8 cellular contexts compared by ENCODE assay signal in genomic region chr17:81711814-81712467, GRCh38. TPM values are rescaled to one million over a fixed set of nuclear protein-coding genes. Genes with fewer than 3 reads are reported as not detected.
A peak's percentile ranks its signal among the peaks of the same experiment; 100 is the strongest.
DNase-seq lines count a peak whose midpoint lies in the region; ATAC-seq lines count a peak whose summit lies in the region.

Gene SLC25A10, plus strand, starts transcription at chr17:81712284. Its CDS starts 143 bp downstream, at chr17:81712427.

- peak; percentile 99 for DNase-seq in DMS53 (lab: John Stamatoyannopoulos, UW)
- DNase-seq in MG63 = peak; percentile 91
- no peak for DNase-seq in SK-N-MC (ENCODE audit: low read depth, low spot score)
- peak; percentile 85 for DNase-seq in activated naive CD4-positive, alpha-beta T cell treated with Interleukin-2 at 50 U/mL for 16 hours
- DNase-seq in glomerular endothelial cell (ENCODE audit: extremely low read depth, low read depth, low spot score) = no peak
- DNase-seq in occipital lobe (lab: John Stamatoyannopoulos, UW) = peak; percentile 48
- peak in 41 of 49 donors; percentile 13 to 91 (median 64) for DNase-seq in substantia nigra (lab: John Stamatoyannopoulos, UW)

- no peaks in the 10 kb centered on the region for H3K9me3 ChIP-seq in MG63
- no peaks in the 10 kb centered on the region for H3K9me3 ChIP-seq in SK-N-MC (ENCODE audit: low read depth, low read length)

- peak; percentile 53 for ATAC-seq in GM21825 (IDR thresholded peaks at IDR 0.05; ENCODE audit: unreplicated experiment)

- H3K27ac ChIP-seq in SK-N-MC (peak within 1 kb of the TSS; percentile 80; the same call in 1 of the 2 replicates), substantia nigra (ENCODE audit: low read depth, low read length, poor library complexity, severe bottlenecking) (peak within 1 kb of the TSS; percentile 42)

- H3K36me3 ChIP-seq in MG63 (peaks cover 42% of the 10 kb centered on the region), SK-N-MC (ENCODE audit: insufficient read depth, low read length) (peaks cover 13% of the 10 kb centered on the region)

- H3K27me3 ChIP-seq in MG63 = no peaks in the 10 kb centered on the region

- peak within 1 kb of the TSS; percentile 90 for H3K9ac ChIP-seq in SK-N-MC (ENCODE audit: insufficient read length)

- H3K4me3 ChIP-seq in MG63 (peak within 1 kb of the TSS; percentile 58), SK-N-MC (peak within 1 kb of the TSS; percentile 89)

RNA-seq across cellular contexts. Expression of gene SLC25A10, which starts in this region (rescaled TPM):
- 51.4 and 77.6 TPM in 2 replicates for total RNA-seq in MG63 (2014; rRNA removed; shearing (Covaris generic); ENCODE audit: low replicate concordance)
- total RNA-seq in glomerular endothelial cell (13.2 and 19.0 TPM in 2 replicates), occipital lobe (4.2 TPM)

Comparison
In these comparisons a context has a peak if more than half of its experiments do, and no peak if none do; other contexts are left out.
1. DNase-seq: peak in DMS53 (single experiment), MG63 (single experiment), activated naive CD4-positive, alpha-beta T cell treated with Interleukin-2 at 50 U/mL for 16 hours (single experiment), occipital lobe (single experiment) and substantia nigra (41 of 49); none in SK-N-MC (single experiment) and glomerular endothelial cell (single experiment).